21 cellular contexts compared by ENCODE assay signal in the genomic region with DNA sequence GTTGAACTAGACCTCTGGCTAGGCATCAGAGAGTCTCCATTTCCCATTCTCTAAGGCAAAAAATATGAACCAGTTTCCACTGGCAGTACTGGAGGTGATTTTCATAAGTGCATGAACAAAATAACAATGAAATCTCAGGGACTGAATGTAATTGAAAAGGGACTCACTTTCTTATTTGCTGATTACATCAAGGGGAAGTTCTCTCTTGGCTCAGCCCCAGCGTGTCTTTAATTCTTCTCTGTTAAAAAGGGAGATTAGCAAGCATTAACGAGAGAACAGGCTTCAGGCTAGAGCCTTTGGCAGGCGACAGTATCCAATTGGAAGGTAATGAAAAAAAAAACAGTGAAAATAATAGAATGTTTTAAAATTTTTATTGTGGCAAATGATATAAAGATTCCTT. TPM values are rescaled to one million over a fixed set of nuclear protein-coding genes. Genes with fewer than 3 reads are reported as not detected.
"Had no signal": no experiment of that assay in that cellular context is flagged by ENCODE, and none has a peak within 500 bp of the region (broad histone marks: within the 10 kb centered on the region; RNA-seq: fewer than 3 reads in every experiment).

No MANE protein-coding gene starts in this region.

- H3K4me1 ChIP-seq: esophagus muscularis mucosa, left lung, spleen, upper lobe of left lung had no signal

- ATAC-seq: activated CD4-positive, CD25-positive, alpha-beta regulatory T cell treated with anti-CD3 and anti-CD28 coated beads, Interleukin-2, amount 50 U/mL, for 24 hours; left lung; naive thymus-derived CD8-positive, alpha-beta T cell had no signal

- H3K9me3 Mint-ChIP-seq: activated CD4-positive, alpha-beta memory T cell treated with anti-CD3 and anti-CD28 coated beads, Interleukin-2, amount 10 ng/mL, durations not matched to agents 7 days and 5 days; activated CD4-positive, alpha-beta T cell treated with anti-CD3 and anti-CD28 coated beads, Interleukin-2, amount 10 ng/mL, durations not matched to agents 24 days and 14 days; activated naive CD4-positive, alpha-beta T cell treated with anti-CD3 and anti-CD28 coated beads, Interleukin-2, amount 10 ng/mL, durations not matched to agents 7 days and 5 days had no signal

- H3K27ac Mint-ChIP-seq: activated CD4-positive, alpha-beta memory T cell treated with anti-CD3 and anti-CD28 coated beads, Interleukin-2, amount 10 ng/mL, durations not matched to agents 7 days and 5 days; activated CD4-positive, alpha-beta T cell treated with anti-CD3 and anti-CD28 coated beads, Interleukin-2, amount 10 ng/mL, durations not matched to agents 24 days and 14 days; activated naive CD4-positive, alpha-beta T cell treated with anti-CD3 and anti-CD28 coated beads, Interleukin-2, amount 10 ng/mL, durations not matched to agents 7 days and 5 days; naive thymus-derived CD8-positive, alpha-beta T cell; progenitor cell of endocrine pancreas had no signal

- H3K27me3 Mint-ChIP-seq: activated CD4-positive, alpha-beta memory T cell treated with anti-CD3 and anti-CD28 coated beads, Interleukin-2, amount 10 ng/mL, durations not matched to agents 7 days and 5 days; activated naive CD4-positive, alpha-beta T cell treated with anti-CD3 and anti-CD28 coated beads, Interleukin-2, amount 10 ng/mL, durations not matched to agents 7 days and 5 days had no signal

- H3K4me3 Mint-ChIP-seq: activated CD4-positive, alpha-beta memory T cell treated with anti-CD3 and anti-CD28 coated beads, Interleukin-2, amount 10 ng/mL, durations not matched to agents 7 days and 5 days; activated CD4-positive, alpha-beta T cell treated with anti-CD3 and anti-CD28 coated beads, Interleukin-2, amount 10 ng/mL, durations not matched to agents 24 days and 14 days; activated naive CD4-positive, alpha-beta T cell treated with anti-CD3 and anti-CD28 coated beads, Interleukin-2, amount 10 ng/mL, durations not matched to agents 7 days and 5 days; naive thymus-derived CD8-positive, alpha-beta T cell had no signal

- H3K36me3 Mint-ChIP-seq: activated naive CD4-positive, alpha-beta T cell treated with anti-CD3 and anti-CD28 coated beads, Interleukin-2, amount 10 ng/mL, durations not matched to agents 7 days and 5 days; naive thymus-derived CD8-positive, alpha-beta T cell had no signal

- H3K4me1 Mint-ChIP-seq: activated CD4-positive, alpha-beta memory T cell treated with anti-CD3 and anti-CD28 coated beads, Interleukin-2, amount 10 ng/mL, durations not matched to agents 7 days and 5 days; activated CD4-positive, alpha-beta T cell treated with anti-CD3 and anti-CD28 coated beads, Interleukin-2, amount 10 ng/mL, durations not matched to agents 24 days and 14 days; activated naive CD4-positive, alpha-beta T cell treated with anti-CD3 and anti-CD28 coated beads, Interleukin-2, amount 10 ng/mL, durations not matched to agents 7 days and 5 days; naive thymus-derived CD8-positive, alpha-beta T cell had no signal

- H3K4me3 ChIP-seq: esophagus muscularis mucosa, left lung, lung, spleen, upper lobe of left lung had no signal

- DNase-seq: activated CD4-positive, alpha-beta memory T cell treated with anti-CD3 and anti-CD28 coated beads, Interleukin-2, amount 10 ng/mL, durations not matched to agents 7 days and 5 days; activated CD4-positive, alpha-beta T cell treated with anti-CD3 and anti-CD28 coated beads, Interleukin-2, amount 10 ng/mL, durations not matched to agents 24 days and 14 days; activated effector memory CD4-positive, alpha-beta T cell treated with anti-CD3 and anti-CD28 coated beads, Interleukin-2, amount 50 U/mL, for 16 hours; activated naive CD4-positive, alpha-beta T cell treated with anti-CD3 and anti-CD28 coated beads, Interleukin-2, amount 10 ng/mL, durations not matched to agents 7 days and 5 days; effector memory CD4-positive, alpha-beta T cell; hippocampal formation; kidney glomerular epithelial cell; left lung; naive thymus-derived CD8-positive, alpha-beta T cell; retina; spleen; stimulated activated CD4-positive, alpha-beta T cell treated with anti-CD3 and anti-CD28 coated beads, Interleukin-4, amount 100 ng/mL, for 1 hour; stimulated activated naive CD4-positive, alpha-beta T cell; T-helper 2 cell; upper lobe of left lung had no signal

- H3K27me3 ChIP-seq: left lung, upper lobe of left lung had no signal

- H3K36me3 ChIP-seq: esophagus muscularis mucosa, left lung, spleen, upper lobe of left lung had no signal

- H3K27ac ChIP-seq: esophagus muscularis mucosa, left lung, spleen, upper lobe of left lung had no signal

RNA-seq across cellular contexts. Expression of gene ADAMTS18, which starts 34.0 kb away (rescaled TPM):
- total RNA-seq: activated CD4-positive, alpha-beta memory T cell treated with anti-CD3 and anti-CD28 coated beads, Interleukin-2, amount 10 ng/mL, durations not matched to agents 7 days and 5 days; activated CD4-positive, alpha-beta T cell treated with anti-CD3 and anti-CD28 coated beads, Interleukin-2, amount 10 ng/mL, durations not matched to agents 24 days and 14 days; chondrocyte; naive thymus-derived CD8-positive, alpha-beta T cell; osteocyte; spleen had no signal
- polyA plus RNA-seq: naive thymus-derived CD8-positive, alpha-beta T cell; spleen had no signal
